16 cellular contexts compared by ENCODE assay signal in the genomic region with DNA sequence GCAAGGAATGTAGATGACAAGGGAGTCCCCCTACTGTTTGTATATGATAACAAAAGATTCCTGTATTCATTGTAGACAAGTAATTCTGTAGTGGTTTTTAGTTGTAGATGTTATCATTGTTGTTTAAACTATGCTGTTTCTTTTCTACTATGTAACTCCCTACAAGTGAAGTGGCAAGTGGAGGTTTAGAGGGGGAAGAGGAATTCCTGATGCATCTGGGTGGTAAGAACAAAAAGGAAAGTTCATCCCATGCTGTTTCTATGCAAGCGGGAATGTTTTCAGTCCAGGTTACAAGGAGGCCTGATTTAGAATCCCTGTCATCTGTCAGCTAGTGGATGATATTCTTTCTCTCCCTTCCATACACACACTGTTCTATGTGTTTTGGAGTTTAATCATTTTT.
DNase-seq lines count a peak whose midpoint lies in the region; ATAC-seq and TF ChIP-seq lines count a peak whose summit lies in the region.
"Had no signal": no experiment of that assay in that cellular context is flagged by ENCODE, and none has a peak within 500 bp of the region (broad histone marks: within the 10 kb centered on the region; RNA-seq: fewer than 3 reads in every experiment).

No MANE protein-coding gene starts in this region.

- no peak for DNase-seq in WERI-Rb-1
- DNase-seq in iPS-NIHi11 (ENCODE audit: low spot score) = peak; percentile 25
- no peak for DNase-seq in tibial artery
- no peak for DNase-seq in activated CD8-positive, alpha-beta memory T cell treated with anti-CD3 and anti-CD28 coated beads, Interleukin-2, amount 10 ng/mL, durations not matched to agents 7 days and 5 days
- DNase-seq in activated CD8-positive, alpha-beta T cell treated with anti-CD3 and anti-CD28 coated beads, Interleukin-2, amount 10 ng/mL, durations not matched to agents 7 days and 5 days = no peak
- no peak for DNase-seq in activated T-cell treated with anti-CD3 and anti-CD28 coated beads for 4 hours
- DNase-seq: CD4-positive, CD25-positive, alpha-beta regulatory T cell; DMS79; NCI-H1048; NCI-H1694; NCI-H69; NK-92 treated with Interleukin-12 subunit alpha and Interleukin-12 subunit beta, amount 100 ng/mL, for 24 hours had no signal

- no peak overlapping the region for H3K27ac Mint-ChIP-seq in activated CD8-positive, alpha-beta memory T cell treated with anti-CD3 and anti-CD28 coated beads, Interleukin-2, amount 10 ng/mL, durations not matched to agents 7 days and 5 days
- no peak overlapping the region for H3K27ac Mint-ChIP-seq in activated CD8-positive, alpha-beta T cell treated with anti-CD3 and anti-CD28 coated beads, Interleukin-2, amount 10 ng/mL, durations not matched to agents 7 days and 5 days
- H3K27ac Mint-ChIP-seq: B cell; CD4-positive, CD25-positive, alpha-beta regulatory T cell had no signal

- H3K9me3 Mint-ChIP-seq in activated CD8-positive, alpha-beta memory T cell treated with anti-CD3 and anti-CD28 coated beads, Interleukin-2, amount 10 ng/mL, durations not matched to agents 7 days and 5 days (ENCODE audit: low read depth) = no peaks in the 10 kb centered on the region
- no peaks in the 10 kb centered on the region for H3K9me3 Mint-ChIP-seq in activated CD8-positive, alpha-beta T cell treated with anti-CD3 and anti-CD28 coated beads, Interleukin-2, amount 10 ng/mL, durations not matched to agents 7 days and 5 days (ENCODE audit: insufficient read depth)

- H3K4me1 ChIP-seq in Loucy (ENCODE audit: insufficient read depth, low read length, poor library complexity, severe bottlenecking) (no peaks in the 10 kb centered on the region), tibial artery (peaks cover 0 to 66% (median 12%) of the 10 kb centered on the region in 4 donors)

- H4K20me1 ChIP-seq in Loucy (ENCODE audit: insufficient read depth, low read length, poor library complexity, severe bottlenecking) = no peaks in the 10 kb centered on the region

- H3K4me3 ChIP-seq in Loucy (ENCODE audit: low read length, poor library complexity, severe bottlenecking) (no peak overlapping the region), WERI-Rb-1 (ENCODE audit: low read depth, low read length) (no peak overlapping the region), tibial artery (no peak overlapping the region)

- no peak overlapping the region for H2AFZ ChIP-seq in Loucy (ENCODE audit: low read length)

- peak; percentile 23; the same call in 1 of the 2 replicates for TF ChIP-seq CTCF in Loucy (conservative IDR thresholded peaks at IDR 0.05; ENCODE audit: low read length)
- no peak for TF ChIP-seq CTCF in WERI-Rb-1 (IDR thresholded peaks at IDR 0.05; ENCODE audit: low read depth, low read length)
- TF ChIP-seq CTCF in tibial artery (IDR thresholded peaks at IDR 0.05) = no peak

- H3K9me3 ChIP-seq in Loucy (ENCODE audit: insufficient read depth, low read depth, low read length) (no peaks in the 10 kb centered on the region), WERI-Rb-1 (ENCODE audit: severe bottlenecking) (no peaks in the 10 kb centered on the region), tibial artery (no peaks in the 10 kb centered on the region)

- intact Hi-C loops in tibial artery (cut with DNase I; ENCODE audit: low total_unique reads) = no loop called here

- H3K36me3 Mint-ChIP-seq in activated CD8-positive, alpha-beta memory T cell treated with anti-CD3 and anti-CD28 coated beads, Interleukin-2, amount 10 ng/mL, durations not matched to agents 7 days and 5 days = no peaks in the 10 kb centered on the region
- H3K36me3 Mint-ChIP-seq in activated CD8-positive, alpha-beta T cell treated with anti-CD3 and anti-CD28 coated beads, Interleukin-2, amount 10 ng/mL, durations not matched to agents 7 days and 5 days (ENCODE audit: low read depth) = no peaks in the 10 kb centered on the region

- H3K27me3 ChIP-seq in Loucy (ENCODE audit: insufficient read depth, low read length, poor library complexity, severe bottlenecking) (no peaks in the 10 kb centered on the region), WERI-Rb-1 (ENCODE audit: insufficient read depth, low read depth, severe bottlenecking) (no peaks in the 10 kb centered on the region), tibial artery (no peaks in the 10 kb centered on the region)

- no peak overlapping the region for H3K4me2 ChIP-seq in Loucy (ENCODE audit: low read depth, low read length, poor library complexity, severe bottlenecking)

- no peaks in the 10 kb centered on the region for H3K9me2 ChIP-seq in Loucy (replicated peaks; ENCODE audit: low read depth, low read length)

- H3K27me3 Mint-ChIP-seq in activated CD8-positive, alpha-beta memory T cell treated with anti-CD3 and anti-CD28 coated beads, Interleukin-2, amount 10 ng/mL, durations not matched to agents 7 days and 5 days = no peaks in the 10 kb centered on the region
- H3K27me3 Mint-ChIP-seq in activated CD8-positive, alpha-beta T cell treated with anti-CD3 and anti-CD28 coated beads, Interleukin-2, amount 10 ng/mL, durations not matched to agents 7 days and 5 days (ENCODE audit: low read depth) = no peaks in the 10 kb centered on the region
- H3K27me3 Mint-ChIP-seq: B cell; CD4-positive, CD25-positive, alpha-beta regulatory T cell had no signal

- H3K9ac ChIP-seq in Loucy (ENCODE audit: low read depth, low read length, poor library complexity, severe bottlenecking) = no peak overlapping the region

- no peaks in the 10 kb centered on the region for H3K79me2 ChIP-seq in Loucy (ENCODE audit: insufficient read depth, low read length)

- H3K27ac ChIP-seq in WERI-Rb-1 (peak overlapping the region; percentile 80), tibial artery (peak overlapping the region; percentile 59)
- H3K27ac ChIP-seq: RWPE1 had no signal

- ATAC-seq in activated CD8-positive, alpha-beta memory T cell treated with anti-CD3 and anti-CD28 coated beads, Interleukin-2, amount 10 ng/mL, durations not matched to agents 7 days and 5 days = no peak
- ATAC-seq in activated CD8-positive, alpha-beta T cell treated with anti-CD3 and anti-CD28 coated beads, Interleukin-2, amount 10 ng/mL, durations not matched to agents 7 days and 5 days = no peak
- ATAC-seq in GM18520 (IDR thresholded peaks at IDR 0.05; ENCODE audit: unreplicated experiment) = no peak

- POLR2A ChIA-PET in activated CD8-positive, alpha-beta T cell treated with anti-CD3 and anti-CD28 coated beads, Interleukin-2, amount 10 ng/mL, durations not matched to agents 7 days and 5 days (lab: Charles Lee) = no interaction called here

- no peaks in the 10 kb centered on the region for H3K36me3 ChIP-seq in Loucy (ENCODE audit: insufficient read depth, low read length)
- H3K36me3 ChIP-seq in WERI-Rb-1 = peaks cover 91% of the 10 kb centered on the region
- no peaks in the 10 kb centered on the region for H3K36me3 ChIP-seq in tibial artery

- CTCF ChIA-PET in activated CD8-positive, alpha-beta memory T cell treated with anti-CD3 and anti-CD28 coated beads, Interleukin-2, amount 10 ng/mL, durations not matched to agents 7 days and 5 days (lab: Charles Lee) = no interaction called here
- CTCF ChIA-PET in activated CD8-positive, alpha-beta T cell treated with anti-CD3 and anti-CD28 coated beads, Interleukin-2, amount 10 ng/mL, durations not matched to agents 7 days and 5 days (lab: Charles Lee) = no interaction called here

- no peaks in the 10 kb centered on the region for H3F3A ChIP-seq in Loucy (ENCODE audit: low read depth)

- H3K4me3 Mint-ChIP-seq in activated CD8-positive, alpha-beta memory T cell treated with anti-CD3 and anti-CD28 coated beads, Interleukin-2, amount 10 ng/mL, durations not matched to agents 7 days and 5 days = no peak overlapping the region
- H3K4me3 Mint-ChIP-seq in activated CD8-positive, alpha-beta T cell treated with anti-CD3 and anti-CD28 coated beads, Interleukin-2, amount 10 ng/mL, durations not matched to agents 7 days and 5 days = no peak overlapping the region
- H3K4me3 Mint-ChIP-seq: B cell; CD4-positive, CD25-positive, alpha-beta regulatory T cell had no signal

- H3K4me1 Mint-ChIP-seq in activated CD8-positive, alpha-beta memory T cell treated with anti-CD3 and anti-CD28 coated beads, Interleukin-2, amount 10 ng/mL, durations not matched to agents 7 days and 5 days = no peaks in the 10 kb centered on the region
- no peaks in the 10 kb centered on the region for H3K4me1 Mint-ChIP-seq in activated CD8-positive, alpha-beta T cell treated with anti-CD3 and anti-CD28 coated beads, Interleukin-2, amount 10 ng/mL, durations not matched to agents 7 days and 5 days (ENCODE audit: low read depth)
- H3K4me1 Mint-ChIP-seq: B cell had no signal
